8 cellular contexts compared by ENCODE assay signal in the genomic region with DNA sequence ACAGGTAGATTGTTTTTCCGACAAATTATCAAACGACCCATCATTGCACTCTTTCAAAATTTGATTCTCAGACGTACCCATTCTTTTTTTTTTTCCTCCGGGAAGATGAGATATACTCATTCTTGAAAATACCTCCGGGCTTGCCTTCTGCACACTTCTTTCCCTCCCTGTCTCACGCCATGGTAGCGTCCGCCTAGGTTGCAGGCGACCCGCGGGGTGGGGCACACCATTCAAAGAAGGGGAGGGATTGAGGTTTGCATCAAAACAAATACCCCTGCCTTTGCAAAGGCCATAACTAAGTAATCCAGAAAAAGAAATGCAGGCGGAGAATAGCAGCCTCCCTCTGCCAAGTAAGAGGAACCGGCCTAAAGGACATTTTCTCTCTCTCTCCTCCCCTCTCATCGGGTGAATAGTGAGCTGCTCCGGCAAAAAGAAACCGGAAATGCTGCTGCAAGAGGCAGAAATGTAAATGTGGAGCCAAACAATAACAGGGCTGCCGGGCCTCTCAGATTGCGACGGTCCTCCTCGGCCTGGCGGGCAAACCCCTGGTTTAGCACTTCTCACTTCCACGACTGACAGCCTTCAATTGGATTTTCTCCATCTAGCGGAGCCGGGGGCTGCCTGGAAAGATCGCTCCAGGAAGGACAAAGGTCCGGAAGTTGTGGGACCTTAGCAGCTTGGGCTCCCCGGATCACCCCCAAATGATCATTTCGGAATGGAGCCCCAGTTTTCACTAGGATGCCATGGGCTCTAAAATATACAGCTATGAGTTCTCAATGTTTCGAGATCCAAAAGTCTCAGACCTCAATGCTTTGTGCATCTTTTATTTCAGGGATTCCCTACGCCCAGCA. TPM values are rescaled to one million over a fixed set of nuclear protein-coding genes. Genes with fewer than 3 reads are reported as not detected.
DNase-seq lines count a peak whose midpoint lies in the region; ATAC-seq and TF ChIP-seq lines count a peak whose summit lies in the region.

No MANE protein-coding gene starts in this region.

- TF ChIP-seq CTCF in Loucy (conservative IDR thresholded peaks at IDR 0.05; ENCODE audit: low read length) (no peak), gastroesophageal sphincter (IDR thresholded peaks at IDR 0.05) (peak in 1 of 4 experiments; percentile 8), suprapubic skin (IDR thresholded peaks at IDR 0.05) (no peak)

- peaks cover 6% of the 10 kb centered on the region; the same call in 1 of the 2 replicates for H3K36me3 ChIP-seq in Loucy (ENCODE audit: insufficient read depth, low read length)
- peaks cover 0 to 13% of the 10 kb centered on the region in 2 donors for H3K36me3 ChIP-seq in gastroesophageal sphincter
- no peaks in the 10 kb centered on the region for H3K36me3 ChIP-seq in suprapubic skin

- WGBS in gastroesophageal sphincter (ENCODE audit: low coverage in 1 of 2), 2 donors, result 0 to 1% methylated on average over 5 to 20 of the region's 30 CpGs
- 0% methylated on average over 27 of the region's 30 CpGs for WGBS in suprapubic skin

- H3K79me2 ChIP-seq in Loucy (ENCODE audit: insufficient read depth, low read length), result peaks cover 73% of the 10 kb centered on the region

- H3K9me3 ChIP-seq in Loucy (ENCODE audit: insufficient read depth, low read depth, low read length) (no peaks in the 10 kb centered on the region), gastroesophageal sphincter (no peaks in the 10 kb centered on the region), suprapubic skin (no peaks in the 10 kb centered on the region)

- H3K4me1 ChIP-seq in Loucy (ENCODE audit: insufficient read depth, low read length, poor library complexity, severe bottlenecking) (peaks cover 24% of the 10 kb centered on the region), gastroesophageal sphincter (peaks cover 3 to 42% (median 15%) of the 10 kb centered on the region in 3 donors), suprapubic skin (peaks cover 35% of the 10 kb centered on the region)

- TF ChIP-seq POLR2A in gastroesophageal sphincter (IDR thresholded peaks at IDR 0.05), result peak; percentile 52 to 60
- TF ChIP-seq POLR2A in suprapubic skin (IDR thresholded peaks at IDR 0.05), result peak; percentile 62 to 86

- H3K27me3 ChIP-seq in Loucy (ENCODE audit: insufficient read depth, low read length, poor library complexity, severe bottlenecking), result peaks cover 4% of the 10 kb centered on the region
- no peaks in the 10 kb centered on the region for H3K27me3 ChIP-seq in gastroesophageal sphincter
- H3K27me3 ChIP-seq in suprapubic skin, result no peaks in the 10 kb centered on the region

- H3K9me2 ChIP-seq in Loucy (replicated peaks; ENCODE audit: low read depth, low read length), result no peaks in the 10 kb centered on the region

- H3K4me3 ChIP-seq in Loucy (ENCODE audit: low read length, poor library complexity, severe bottlenecking) (peak overlapping the region; percentile 82), gastroesophageal sphincter (peak overlapping the region; percentile 77 to 84), suprapubic skin (peak overlapping the region; percentile 81)

- H3K27ac ChIP-seq in gastroesophageal sphincter (peak overlapping the region; percentile 88 to 97 (median 96)), suprapubic skin (peak overlapping the region; percentile 98)

- H3K9ac ChIP-seq in Loucy (ENCODE audit: low read depth, low read length, poor library complexity, severe bottlenecking), result peak overlapping the region; percentile 98

- peaks cover 33% of the 10 kb centered on the region for H4K20me1 ChIP-seq in Loucy (ENCODE audit: insufficient read depth, low read length, poor library complexity, severe bottlenecking)

- H3K4me2 ChIP-seq in Loucy (ENCODE audit: low read depth, low read length, poor library complexity, severe bottlenecking), result peak overlapping the region; percentile 82

- peak; percentile 63 for ATAC-seq in gastroesophageal sphincter

- 0 out of 2 replicates have a peak, but pooled peaks cover 2% of the 10 kb centered on the region for H3F3A ChIP-seq in Loucy (ENCODE audit: low read depth)

- TF ChIP-seq EP300 in gastroesophageal sphincter (IDR thresholded peaks at IDR 0.05), result no peak
- no peak for TF ChIP-seq EP300 in suprapubic skin (IDR thresholded peaks at IDR 0.05)

- H2AFZ ChIP-seq in Loucy (ENCODE audit: low read length), result peak overlapping the region; percentile 33; the same call in 1 of the 2 replicates

- DNase-seq in Daoy (ENCODE audit: low read depth) (peak; percentile 83), H4 (ENCODE audit: low spot score) (peak; percentile 65), SHP77 treated with DMSO at 0.1 percent for 48 hours (lab: John Stamatoyannopoulos, UW) (peak; percentile 97), occipital lobe (lab: John Stamatoyannopoulos, UW) (peak; percentile 80), suprapubic skin (ENCODE audit: low spot score in 2 of 2) (peak; percentile 84 to 88)
- peak; percentile 70 for DNase-seq in activated gamma-delta T cell treated with anti-CD3 and anti-CD28 coated beads, Interleukin-2, amount 50 U/mL, for 16 hours (ENCODE audit: low read depth)

RNA-seq across cellular contexts. Expression of a gene that starts 0.8 kb away (rescaled TPM):
- total RNA-seq in Daoy (2014; rRNA removed; shearing (Covaris generic)), result 47.8 and 70.9 TPM in 2 replicates
- 35.9 and 43.7 TPM in 2 replicates for total RNA-seq in H4 (2014; rRNA removed; shearing (Covaris generic))
- total RNA-seq in gastroesophageal sphincter, result 10 to 100 TPM; 14.7 to 16.3 (median 15.6) TPM
- 9.4 TPM for total RNA-seq in occipital lobe
- 10 to 100 TPM; 37.2 to 77.2 (median 65.2) TPM for total RNA-seq in suprapubic skin

RNA-seq across cellular contexts. Expression of a gene that starts 1.8 kb away (rescaled TPM):
- 33.7 and 41.4 TPM in 2 replicates for total RNA-seq in Daoy (2014; rRNA removed; shearing (Covaris generic))
- 9.9 and 15.8 TPM in 2 replicates for total RNA-seq in H4 (2014; rRNA removed; shearing (Covaris generic))
- total RNA-seq in gastroesophageal sphincter (1 to 10 TPM; 2.8 to 4.7 (median 3.9) TPM), occipital lobe (9.5 TPM), suprapubic skin (1 to 10 TPM; 3.9 to 7.6 (median 5.5) TPM)

RNA-seq across cellular contexts. Expression of a gene that starts 18.6 kb away (rescaled TPM):
- 1.0 and 2.1 TPM in 2 replicates for total RNA-seq in Daoy (2014; rRNA removed; shearing (Covaris generic))
- total RNA-seq in H4 (2014; rRNA removed; shearing (Covaris generic)), result 5.6 and 6.2 TPM in 2 replicates
- total RNA-seq in gastroesophageal sphincter (under 1 TPM in 2 of 4 donors, not detected in 2; 0.27 to 0.52 TPM), occipital lobe (13.7 TPM), suprapubic skin (1 to 10 TPM; 6.2 to 9.2 (median 9.0) TPM)

RNA-seq across cellular contexts. Expression of a gene that starts 31.1 kb away (rescaled TPM):
- total RNA-seq in Daoy (2014; rRNA removed; shearing (Covaris generic)), result under 0.01 TPM in 1 of 2 replicates, not detected in the other
- 0.10 and 0.12 TPM in 2 replicates for total RNA-seq in H4 (2014; rRNA removed; shearing (Covaris generic))
- under 1 TPM in 2 of 4 donors, not detected in 2; 0.08 to 0.31 TPM for total RNA-seq in gastroesophageal sphincter
- total RNA-seq in occipital lobe, result 0.62 TPM
- under 1 TPM in 2 of 4 donors, not detected in 2; 0.08 to 0.19 TPM for total RNA-seq in suprapubic skin

RNA-seq across cellular contexts. Expression of a gene that starts 35.7 kb away (rescaled TPM):
- total RNA-seq in Daoy (2014; rRNA removed; shearing (Covaris generic)), result not detected in 2 replicates
- not detected in 2 replicates for total RNA-seq in H4 (2014; rRNA removed; shearing (Covaris generic))
- 1 to 10 TPM in 3 of 4 donors, under 1 TPM in 1; 0.77 to 3.6 (median 2.3) TPM for total RNA-seq in gastroesophageal sphincter
- total RNA-seq in occipital lobe, result 5.0 TPM
- 1 to 10 TPM in 1 of 4 donors, under 1 TPM in 3; 0.49 to 4.2 (median 0.74) TPM for total RNA-seq in suprapubic skin

Comparison
In these comparisons a context has a peak if more than half of its experiments do, and no peak if none do; other contexts are left out.
1. Peak in every context shown above with its lines: DNase-seq, ATAC-seq, H3K4me3 ChIP-seq and H3K27ac ChIP-seq.